ENCODE assay signal across 1 cellular context in genomic region chr3:127000792-127001191, GRCh38.
TF ChIP-seq lines count a peak whose summit lies in the region.

No MANE protein-coding gene starts in this region.

TF ChIP-seq in H1, 55 proteins besides CTCF, POLR2A, EP300 and RAD21 (continued from another document):
- TF ChIP-seq RNF2 (IDR thresholded peaks at IDR 0.05; ENCODE audit: borderline replicate concordance, low read depth, low read length, missing control alignments, poor library complexity, severe bottlenecking) (no peak), TAF1 (IDR thresholded peaks at IDR 0.05; ENCODE audit: low read depth, low read length) (no peak)
- TF ChIP-seq, protein P1, sequence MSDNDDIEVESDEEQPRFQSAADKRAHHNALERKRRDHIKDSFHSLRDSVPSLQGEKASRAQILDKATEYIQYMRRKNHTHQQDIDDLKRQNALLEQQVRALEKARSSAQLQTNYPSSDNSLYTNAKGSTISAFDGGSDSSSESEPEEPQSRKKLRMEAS (IDR thresholded peaks at IDR 0.05), result no peak
TF ChIP-seq in H1: peak in this region for 0.
